In the genomic region with DNA sequence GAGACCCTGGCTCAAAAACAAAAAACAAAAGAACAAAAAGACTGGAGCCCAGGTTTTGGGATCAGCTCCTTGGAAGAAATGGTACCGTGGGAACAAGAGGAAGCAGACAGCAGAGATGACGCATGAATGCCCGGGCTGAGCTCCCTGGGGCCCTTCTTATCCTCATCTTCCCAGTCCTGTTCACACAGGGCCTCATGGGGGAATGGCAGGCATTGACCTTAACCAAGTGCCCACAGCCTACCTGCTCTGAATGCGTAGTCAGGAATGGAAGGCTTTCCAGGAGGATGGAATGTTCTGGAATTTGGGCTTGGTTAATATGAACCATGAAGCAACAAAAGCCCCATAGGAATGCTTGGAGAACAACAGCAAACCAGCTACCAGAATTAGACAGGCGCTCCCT, we compare ENCODE assay signal across 23 cellular contexts.
"Had no signal": no experiment of that assay in that cellular context is flagged by ENCODE, and none has a peak within 500 bp of the region (broad histone marks: within the 10 kb centered on the region; RNA-seq: fewer than 3 reads in every experiment).

No MANE protein-coding gene starts in this region.

- H3K9ac ChIP-seq: parathyroid adenoma had no signal

- H3K36me3 ChIP-seq: prostate gland, transverse colon had no signal

- ATAC-seq: foreskin keratinocyte; left cardiac atrium; right lobe of liver; stimulated activated memory B cell treated with anti-CD40 and anti-IgM and Interleukin-4, amounts not matched to agents 10 μg/mL and 1 μg/mL and 100 μg/mL, for 72 hours had no signal

- H2AFZ ChIP-seq: parathyroid adenoma had no signal

- H3K4me2 ChIP-seq: smooth muscle cell had no signal

- H3K9me3 ChIP-seq: left ventricle myocardium inferior, prostate gland, right lobe of liver, testis, transverse colon had no signal

- H3K9me3 Mint-ChIP-seq: endodermal cell; naive B cell; nephron; stimulated activated memory B cell treated with anti-CD40 and anti-IgM and Interleukin-4, amounts not matched to agents 10 μg/mL and 1 μg/mL and 100 μg/mL, for 72 hours; stimulated activated naive CD8-positive, alpha-beta T cell treated with anti-CD3 and anti-CD28 coated beads, Interleukin-15, Interleukin-2, amounts not matched to agents 100 ng/mL and 50 ng/mL, for 24 hours had no signal

- H3K27me3 ChIP-seq: foreskin keratinocyte, right lobe of liver, testis, transverse colon had no signal

- H3K27ac ChIP-seq: coronary artery, foreskin keratinocyte, left ventricle myocardium inferior, parathyroid adenoma, prostate gland, right lobe of liver, testis, transverse colon had no signal

- H3K4me3 ChIP-seq: coronary artery, left ventricle myocardium inferior, lung, prostate gland, right lobe of liver, smooth muscle cell, testis, transverse colon had no signal

- H3K4me1 ChIP-seq: foreskin keratinocyte, parathyroid adenoma, prostate gland, right lobe of liver, testis, transverse colon had no signal

- H3K27ac Mint-ChIP-seq: endodermal cell; immature natural killer cell; naive B cell; stimulated activated memory B cell treated with anti-CD40 and anti-IgM and Interleukin-4, amounts not matched to agents 10 μg/mL and 1 μg/mL and 100 μg/mL, for 72 hours; stimulated activated naive CD8-positive, alpha-beta T cell treated with anti-CD3 and anti-CD28 coated beads, Interleukin-15, Interleukin-2, amounts not matched to agents 100 ng/mL and 50 ng/mL, for 24 hours had no signal

- H3K4me3 Mint-ChIP-seq: endodermal cell; immature natural killer cell; naive B cell; nephron; stimulated activated memory B cell treated with anti-CD40 and anti-IgM and Interleukin-4, amounts not matched to agents 10 μg/mL and 1 μg/mL and 100 μg/mL, for 72 hours; stimulated activated naive CD8-positive, alpha-beta T cell treated with anti-CD3 and anti-CD28 coated beads, Interleukin-15, Interleukin-2, amounts not matched to agents 100 ng/mL and 50 ng/mL, for 24 hours had no signal

- DNase-seq: effector CD4-positive, alpha-beta T cell; endodermal cell; erythroblast; foreskin keratinocyte; immature natural killer cell; left cardiac atrium; left ventricle myocardium inferior; mesenchymal stem cell; naive B cell; occipital lobe; retina; right lobe of liver; stimulated activated CD4-positive, alpha-beta T cell treated with anti-CD3 and anti-CD28 coated beads, Interleukin-4, amount 100 ng/mL, for 24 hours; testis; transverse colon had no signal

- H3K79me2 ChIP-seq: parathyroid adenoma had no signal

- H3K36me3 Mint-ChIP-seq: immature natural killer cell; naive B cell; stimulated activated memory B cell treated with anti-CD40 and anti-IgM and Interleukin-4, amounts not matched to agents 10 μg/mL and 1 μg/mL and 100 μg/mL, for 72 hours had no signal
